20 cellular contexts compared by ENCODE assay signal in the genomic region with DNA sequence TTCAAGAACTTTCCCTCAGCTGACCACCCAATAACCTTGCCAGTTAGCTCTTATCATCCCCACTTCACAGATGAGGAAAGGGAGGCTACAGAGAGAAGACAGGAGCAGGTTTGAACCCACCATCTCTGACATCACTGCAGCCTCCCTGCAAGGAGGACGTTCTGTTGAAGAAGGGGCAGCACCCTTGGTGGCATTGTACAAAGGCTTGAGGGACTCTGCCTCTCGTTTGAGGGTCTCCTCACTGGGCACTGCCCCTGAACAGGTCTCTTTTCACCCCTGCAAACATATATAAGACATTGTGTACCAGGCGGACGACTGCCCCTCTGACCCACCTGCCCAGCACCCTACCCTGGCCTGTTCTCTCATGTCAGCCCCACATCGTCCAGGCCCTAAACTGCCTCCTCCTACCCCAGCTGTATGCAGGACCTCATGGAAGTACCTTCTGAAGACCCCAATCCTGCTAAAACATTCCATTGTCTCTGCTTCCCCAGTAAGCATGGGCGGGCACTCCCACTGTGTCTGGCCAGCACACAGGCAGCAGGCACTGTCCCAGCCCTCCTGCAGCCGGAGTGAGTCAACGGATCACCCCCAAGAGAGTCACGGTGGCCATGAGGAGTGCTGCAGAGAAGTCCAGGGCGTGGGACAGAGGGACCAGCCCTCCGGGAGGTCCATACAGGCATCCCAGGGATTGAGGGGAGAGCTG. TPM values are rescaled to one million over a fixed set of nuclear protein-coding genes. Genes with fewer than 3 reads are reported as not detected.
DNase-seq lines count a peak whose midpoint lies in the region; ATAC-seq and TF ChIP-seq lines count a peak whose summit lies in the region.
"Had no signal": no experiment of that assay in that cellular context is flagged by ENCODE, and none has a peak within 500 bp of the region (broad histone marks: within the 10 kb centered on the region; RNA-seq: fewer than 3 reads in every experiment).

No MANE protein-coding gene starts in this region.

- H3K4me1 ChIP-seq in upper lobe of right lung, result peaks cover 8% of the 10 kb centered on the region
- H3K4me1 ChIP-seq: A549, BLaER1 had no signal

- ATAC-seq in left ventricle myocardium superior (no peak), esophagus mucosa (peak; percentile 27), upper lobe of right lung (no peak), GM18868 (IDR thresholded peaks at IDR 0.05; ENCODE audit: unreplicated experiment) (no peak)
- ATAC-seq: A549; activated naive CD4-positive, alpha-beta T cell treated with anti-CD3 and anti-CD28 coated beads, Interleukin-2, amount 50 U/mL, for 72 hours; activated T-cell treated with anti-CD3 and anti-CD28 coated beads, Interleukin-2, amount 50 U/mL, for 72 hours had no signal

- TF ChIP-seq CTCF in neural crest cell (conservative IDR thresholded peaks at IDR 0.05), result no peak
- TF ChIP-seq CTCF in upper lobe of right lung (IDR thresholded peaks at IDR 0.05), result no peak

- H3K27me3 ChIP-seq in upper lobe of right lung, result no peaks in the 10 kb centered on the region
- H3K27me3 ChIP-seq: BLaER1 had no signal

- H3K27ac ChIP-seq in upper lobe of right lung, result peak overlapping the region; percentile 68
- H3K27ac ChIP-seq: A549, BLaER1, SK-N-MC had no signal

- no peaks in the 10 kb centered on the region for H3K9me3 ChIP-seq in upper lobe of right lung
- H3K9me3 ChIP-seq: A549, BLaER1 had no signal

- intact Hi-C loops in cardiac septum (cut with DNase I) (no loop called here), left ventricle myocardium superior (cut with micrococcal nuclease) (no loop called here), upper lobe of right lung (cut with DNase I) (no loop called here)

- H3K4me1 Mint-ChIP-seq in neural crest cell, result peaks cover 41% of the 10 kb centered on the region
- H3K4me1 Mint-ChIP-seq: naive B cell had no signal

- peaks cover 7% of the 10 kb centered on the region for H3K9me3 Mint-ChIP-seq in neural crest cell
- H3K9me3 Mint-ChIP-seq: activated naive CD4-positive, alpha-beta T cell treated with anti-CD3 and anti-CD28 coated beads, Interleukin-2, amount 50 U/mL, for 72 hours; activated T-cell treated with anti-CD3 and anti-CD28 coated beads, Interleukin-2, amount 50 U/mL, for 72 hours; stimulated activated naive CD8-positive, alpha-beta T cell treated with anti-CD3 and anti-CD28 coated beads, Interleukin-15, Interleukin-2, amounts not matched to agents 100 ng/mL and 50 ng/mL, for 24 hours had no signal

- peak; percentile 72 for DNase-seq in cardiac septum (ENCODE audit: low spot score)
- DNase-seq in left ventricle myocardium superior, result no peak
- no peak for DNase-seq in neural crest cell (ENCODE audit: low read depth, low spot score)
- DNase-seq in upper lobe of right lung, result no peak
- DNase-seq in HT-29 (ENCODE audit: low spot score), result no peak
- no peak for DNase-seq in KG1 (lab: John Stamatoyannopoulos, UW)
- DNase-seq: activated CD4-positive, alpha-beta T cell treated with anti-CD3 and anti-CD28 coated beads, Interleukin-2, amount 50 U/mL, for 48 hours; activated T-cell treated with anti-CD3 and anti-CD28 coated beads, Interleukin-2, amount 50 U/mL, for 72 hours; naive B cell; NCI-H1105; NCI-H2081 treated with DMSO at 0.1 percent for 48 hours had no signal

- H3K27ac Mint-ChIP-seq in neural crest cell (ENCODE audit: unreplicated experiment), result peak overlapping the region; percentile 72
- H3K27ac Mint-ChIP-seq: activated T-cell treated with anti-CD3 and anti-CD28 coated beads, Interleukin-2, amount 50 U/mL, for 72 hours; naive B cell; stimulated activated naive CD8-positive, alpha-beta T cell treated with anti-CD3 and anti-CD28 coated beads, Interleukin-15, Interleukin-2, amounts not matched to agents 100 ng/mL and 50 ng/mL, for 24 hours had no signal

- no peak overlapping the region for H3K4me3 ChIP-seq in upper lobe of right lung
- H3K4me3 ChIP-seq: A549, BLaER1, SK-N-MC had no signal

- H3K4me3 Mint-ChIP-seq in neural crest cell, result no peak overlapping the region
- H3K4me3 Mint-ChIP-seq: activated T-cell treated with anti-CD3 and anti-CD28 coated beads, Interleukin-2, amount 50 U/mL, for 72 hours; naive B cell; stimulated activated naive CD8-positive, alpha-beta T cell treated with anti-CD3 and anti-CD28 coated beads, Interleukin-15, Interleukin-2, amounts not matched to agents 100 ng/mL and 50 ng/mL, for 24 hours had no signal

- no peaks in the 10 kb centered on the region for H3K27me3 Mint-ChIP-seq in neural crest cell (ENCODE audit: low read depth)
- H3K27me3 Mint-ChIP-seq: stimulated activated naive CD8-positive, alpha-beta T cell treated with anti-CD3 and anti-CD28 coated beads, Interleukin-15, Interleukin-2, amounts not matched to agents 100 ng/mL and 50 ng/mL, for 24 hours had no signal

- H3K36me3 ChIP-seq in upper lobe of right lung, result no peaks in the 10 kb centered on the region
- H3K36me3 ChIP-seq: BLaER1 had no signal

- peaks cover 3% of the 10 kb centered on the region for H3K36me3 Mint-ChIP-seq in neural crest cell (ENCODE audit: low read depth)
- H3K36me3 Mint-ChIP-seq: activated naive CD4-positive, alpha-beta T cell treated with anti-CD3 and anti-CD28 coated beads, Interleukin-2, amount 50 U/mL, for 72 hours; naive B cell had no signal

RNA-seq across cellular contexts. Expression of gene SLCO2A1, which starts 36.3 kb away (rescaled TPM):
- total RNA-seq in cardiac septum, result 59.2 TPM
- total RNA-seq in left ventricle myocardium superior, result 11.6 TPM
- total RNA-seq in esophagus mucosa, result 17.6 TPM
- total RNA-seq in neural crest cell, result 0.07 and 0.33 TPM in 2 replicates
- total RNA-seq in upper lobe of right lung, result 234 TPM
- not detected in 2 replicates for total RNA-seq in HT-29 (2014; rRNA removed; shearing (Covaris generic))
- total RNA-seq: activated naive CD4-positive, alpha-beta T cell treated with anti-CD3 and anti-CD28 coated beads, Interleukin-2, amount 50 U/mL, for 72 hours; NCI-H460; T-helper 2 cell treated with Interferon-gamma antibody and Interleukin-4, amounts not matched to agents 100 ng/mL and 5 ng/mL, for 36 hours had no signal
